ENCODE assay signal across 8 cellular contexts in genomic region chr20:45812157-45813005, GRCh38. TPM values are rescaled to one million over a fixed set of nuclear protein-coding genes. Genes with fewer than 3 reads are reported as not detected.
DNase-seq lines count a peak whose midpoint lies in the region; ATAC-seq and TF ChIP-seq lines count a peak whose summit lies in the region.

TSS of gene UBE2C (plus strand) at chr20:45812644. CDS start at chr20:45812696, 52 bp downstream.

- no peaks in the 10 kb centered on the region for H3K9me3 Mint-ChIP-seq in activated CD4-positive, alpha-beta T cell treated with anti-CD3 and anti-CD28 coated beads, Interleukin-2, amount 10 ng/mL, durations not matched to agents 7 days and 5 days

- TF ChIP-seq CTCF in BJ (IDR thresholded peaks at IDR 0.05; ENCODE audit: insufficient read depth, low read depth, low read length) = no peak

- H3K27me3 ChIP-seq in BJ (ENCODE audit: control insufficient read depth, insufficient read depth, low read length) = no peaks in the 10 kb centered on the region

- peak within 1 kb of the TSS; percentile 96 for H3K4me3 Mint-ChIP-seq in activated CD4-positive, alpha-beta T cell treated with anti-CD3 and anti-CD28 coated beads, Interleukin-2, amount 10 ng/mL, durations not matched to agents 7 days and 5 days

- H3K27me3 Mint-ChIP-seq in activated CD4-positive, alpha-beta T cell treated with anti-CD3 and anti-CD28 coated beads, Interleukin-2, amount 10 ng/mL, durations not matched to agents 7 days and 5 days = no peaks in the 10 kb centered on the region

- peaks cover 36% of the 10 kb centered on the region for H3K4me1 Mint-ChIP-seq in activated CD4-positive, alpha-beta T cell treated with anti-CD3 and anti-CD28 coated beads, Interleukin-2, amount 10 ng/mL, durations not matched to agents 7 days and 5 days

- H3K36me3 Mint-ChIP-seq in activated CD4-positive, alpha-beta T cell treated with anti-CD3 and anti-CD28 coated beads, Interleukin-2, amount 10 ng/mL, durations not matched to agents 7 days and 5 days (ENCODE audit: low read depth) = peaks cover 59% of the 10 kb centered on the region

- H3K4me3 ChIP-seq in BJ (ENCODE audit: low read depth, low read length) = peak within 1 kb of the TSS; percentile 60

- DNase-seq in BJ (ENCODE audit: low read depth) = peak; percentile 99
- DNase-seq in NCI-H526 treated with DMSO at 0.1 percent for 48 hours (lab: John Stamatoyannopoulos, UW) = peak; percentile 99
- peak; percentile 98 for DNase-seq in activated CD4-positive, alpha-beta T cell treated with anti-CD3 and anti-CD28 coated beads, Interleukin-2, amount 10 ng/mL, durations not matched to agents 7 days and 5 days
- peak; percentile 99 for DNase-seq in dedifferentiated amniotic fluid mesenchymal stem cell (ENCODE audit: extremely low spot score)
- peak; percentile 96 for DNase-seq in left lobe of liver (ENCODE audit: low spot score)
- peak; percentile 93 to 94 for DNase-seq in stimulated activated CD4-positive, alpha-beta T cell treated with anti-CD3 and anti-CD28 coated beads, Interleukin-2, amount 100 ng/mL, for 24 hours

- POLR2A ChIA-PET in BJ (lab: Charles Lee) = interaction anchor here (0.6 kb wide), 1 partner anchor 1502 kb away, joined by 3 read pairs; the partner anchor contains the start of gene FITM2
- POLR2A ChIA-PET in activated CD4-positive, alpha-beta T cell treated with anti-CD3 and anti-CD28 coated beads, Interleukin-2, amount 10 ng/mL, durations not matched to agents 7 days and 5 days (lab: Charles Lee) = interaction anchor here (0.9 kb wide), 1 partner anchor 21 kb away, joined by 4 read pairs; the partner anchor contains the start of gene SNX21

- ATAC-seq in GM19324 (IDR thresholded peaks at IDR 0.05; ENCODE audit: low FRiP score, unreplicated experiment) (peak; percentile 98), HG03469 (IDR thresholded peaks at IDR 0.05; ENCODE audit: unreplicated experiment) (peak; percentile 92), left lobe of liver (peak; percentile 97)

- CTCF ChIA-PET in BJ (lab: Yijun Ruan, JAX) = interaction anchor here (0.8 to 2.0 kb wide), 6 partner anchors 11 to 450 kb away, joined by 3 to 11 read pairs (median 3); partner anchors contain the start of gene SYS1
- CTCF ChIA-PET in activated CD4-positive, alpha-beta T cell treated with anti-CD3 and anti-CD28 coated beads, Interleukin-2, amount 10 ng/mL, durations not matched to agents 7 days and 5 days (lab: Charles Lee) = no interaction called here

- H3K36me3 ChIP-seq in BJ (ENCODE audit: control insufficient read depth, insufficient read depth, low read length) = peaks cover 13% of the 10 kb centered on the region

- H3K27ac Mint-ChIP-seq in activated CD4-positive, alpha-beta T cell treated with anti-CD3 and anti-CD28 coated beads, Interleukin-2, amount 10 ng/mL, durations not matched to agents 7 days and 5 days = peak within 1 kb of the TSS; percentile 93

RNA-seq across cellular contexts. Expression of gene UBE2C, which starts in this region (rescaled TPM):
- 70.6 and 90.8 TPM in 2 replicates for polyA plus RNA-seq in BJ (2011; rRNA removed)
- 31.4 and 45.8 TPM in 2 replicates for polyA minus RNA-seq in BJ (2011; rRNA and poly(A)+ RNA removed)
- 100 to 1,000 TPM; 232 to 244 TPM for total RNA-seq in activated CD4-positive, alpha-beta T cell treated with anti-CD3 and anti-CD28 coated beads, Interleukin-2, amount 10 ng/mL, durations not matched to agents 7 days and 5 days
- 0.96 TPM for total RNA-seq in left lobe of liver

Comparison
In these comparisons a context has a peak if more than half of its experiments do, and no peak if none do; other contexts are left out.
1. Peak in every context shown above with its lines: DNase-seq, ATAC-seq and H3K4me3 ChIP-seq.
2. RNA of gene UBE2C (total RNA-seq): 232 to 244 TPM in activated CD4-positive, alpha-beta T cell treated with anti-CD3 and anti-CD28 coated beads, Interleukin-2, amount 10 ng/mL, durations not matched to agents 7 days and 5 days; 0.96 TPM in left lobe of liver (single experiment); every median in the first group is over 100 times any median in the second.
3. Peak in DNase-seq and ATAC-seq in left lobe of liver; RNA of the gene not detected or under 1 TPM.